In the genomic region with DNA sequence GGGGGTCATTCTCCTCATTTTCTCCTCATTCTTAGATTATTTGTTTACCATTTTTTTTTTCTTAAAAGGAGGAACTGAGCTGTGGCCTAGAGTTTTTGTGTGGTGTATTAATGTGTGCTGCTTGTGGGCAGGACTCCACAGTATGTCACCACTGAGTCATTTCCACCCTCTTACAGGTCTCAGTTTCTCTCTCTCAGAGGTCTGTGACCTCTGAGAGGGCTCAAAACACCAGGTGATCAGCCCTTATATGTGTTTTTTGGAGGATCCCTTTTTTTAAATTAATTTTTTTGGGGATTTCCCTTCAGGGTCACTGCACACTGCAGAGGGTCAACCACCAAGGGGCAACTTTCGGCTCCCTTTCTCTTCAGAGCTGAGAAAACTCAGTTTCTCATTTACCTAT, we compare ENCODE assay signal across 1 cellular context.
TF ChIP-seq lines count a peak whose summit lies in the region.

No MANE protein-coding gene starts in this region.

TF ChIP-seq in GM12878, 131 proteins besides CTCF, POLR2A, EP300 and RAD21 (continued from another document):
- peak; percentile 91 for TF ChIP-seq NFIC (IDR thresholded peaks at IDR 0.05; ENCODE audit: low read depth, low read length)
- no peak for TF ChIP-seq HCFC1 (IDR thresholded peaks at IDR 0.05; ENCODE audit: low read length)
- no peak for TF ChIP-seq CEBPB (IDR thresholded peaks at IDR 0.05; ENCODE audit: borderline replicate concordance in 1 of 2, low read depth in 2 of 2, low read length in 2 of 2)
- no peak for TF ChIP-seq DPF2 (IDR thresholded peaks at IDR 0.05)
- no peak for TF ChIP-seq STAT1 (conservative IDR thresholded peaks at IDR 0.05)
- TF ChIP-seq FOXM1 (IDR thresholded peaks at IDR 0.05; ENCODE audit: low read depth, low read length), result peak; percentile 84; the same call in 1 of the 2 replicates
- TF ChIP-seq FOS (IDR thresholded peaks at IDR 0.05; ENCODE audit: borderline replicate concordance, extremely low read depth, insufficient read length), result no peak
- TF ChIP-seq POLR2AphosphoS2 (IDR thresholded peaks at IDR 0.05; ENCODE audit: low read depth, low read length), result no peak
- TF ChIP-seq, protein P1, sequence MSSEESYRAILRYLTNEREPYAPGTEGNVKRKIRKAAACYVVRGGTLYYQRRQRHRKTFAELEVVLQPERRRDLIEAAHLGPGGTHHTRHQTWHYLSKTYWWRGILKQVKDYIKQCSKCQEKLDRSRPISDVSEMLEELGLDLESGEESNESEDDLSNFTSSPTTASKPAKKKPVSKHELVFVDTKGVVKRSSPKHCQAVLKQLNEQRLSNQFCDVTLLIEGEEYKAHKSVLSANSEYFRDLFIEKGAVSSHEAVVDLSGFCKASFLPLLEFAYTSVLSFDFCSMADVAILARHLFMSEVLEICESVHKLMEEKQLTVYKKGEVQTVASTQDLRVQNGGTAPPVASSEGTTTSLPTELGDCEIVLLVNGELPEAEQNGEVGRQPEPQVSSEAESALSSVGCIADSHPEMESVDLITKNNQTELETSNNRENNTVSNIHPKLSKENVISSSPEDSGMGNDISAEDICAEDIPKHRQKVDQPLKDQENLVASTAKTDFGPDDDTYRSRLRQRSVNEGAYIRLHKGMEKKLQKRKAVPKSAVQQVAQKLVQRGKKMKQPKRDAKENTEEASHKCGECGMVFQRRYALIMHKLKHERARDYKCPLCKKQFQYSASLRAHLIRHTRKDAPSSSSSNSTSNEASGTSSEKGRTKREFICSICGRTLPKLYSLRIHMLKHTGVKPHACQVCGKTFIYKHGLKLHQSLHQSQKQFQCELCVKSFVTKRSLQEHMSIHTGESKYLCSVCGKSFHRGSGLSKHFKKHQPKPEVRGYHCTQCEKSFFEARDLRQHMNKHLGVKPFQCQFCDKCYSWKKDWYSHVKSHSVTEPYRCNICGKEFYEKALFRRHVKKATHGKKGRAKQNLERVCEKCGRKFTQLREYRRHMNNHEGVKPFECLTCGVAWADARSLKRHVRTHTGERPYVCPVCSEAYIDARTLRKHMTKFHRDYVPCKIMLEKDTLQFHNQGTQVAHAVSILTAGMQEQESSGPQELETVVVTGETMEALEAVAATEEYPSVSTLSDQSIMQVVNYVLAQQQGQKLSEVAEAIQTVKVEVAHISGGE (CRISPR knock-in tag; IDR thresholded peaks at IDR 0.05), result no peak
- peak; percentile 98 for TF ChIP-seq CBX5 (IDR thresholded peaks at IDR 0.05; ENCODE audit: low read depth)
- peak; percentile 69 for TF ChIP-seq ATF7 (IDR thresholded peaks at IDR 0.05; ENCODE audit: low read depth)
- TF ChIP-seq ZSCAN29 (IDR thresholded peaks at IDR 0.05), result no peak
- no peak for TF ChIP-seq ZZZ3 (IDR thresholded peaks at IDR 0.05; ENCODE audit: control insufficient read depth, insufficient read length, low read depth)
- no peak for TF ChIP-seq MYC (IDR thresholded peaks at IDR 0.05; ENCODE audit: insufficient read depth, insufficient read length, insufficient replicate concordance, low read length, severe bottlenecking)
- peak; percentile 90 for TF ChIP-seq JUNB (IDR thresholded peaks at IDR 0.05)
- TF ChIP-seq YY1 (IDR thresholded peaks at IDR 0.05; ENCODE audit: low read depth, low read length), result no peak
- 0 out of 2 replicates have a peak, but pooled peaks have one; percentile 62 for TF ChIP-seq TCF12 (IDR thresholded peaks at IDR 0.05; ENCODE audit: low read depth, low read length)
- TF ChIP-seq ZNF384 (IDR thresholded peaks at IDR 0.05; ENCODE audit: borderline replicate concordance, low read depth, low read length), result no peak
- TF ChIP-seq, protein P2, sequence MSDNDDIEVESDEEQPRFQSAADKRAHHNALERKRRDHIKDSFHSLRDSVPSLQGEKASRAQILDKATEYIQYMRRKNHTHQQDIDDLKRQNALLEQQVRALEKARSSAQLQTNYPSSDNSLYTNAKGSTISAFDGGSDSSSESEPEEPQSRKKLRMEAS (IDR thresholded peaks at IDR 0.05; ENCODE audit: low read depth, low read length), result no peak
- TF ChIP-seq MEF2A (IDR thresholded peaks at IDR 0.05; ENCODE audit: insufficient read depth, low read depth, low read length), result peak; percentile 48; the same call in 1 of the 2 replicates
- no peak for TF ChIP-seq FOXK2 (IDR thresholded peaks at IDR 0.05)
- TF ChIP-seq JUND (IDR thresholded peaks at IDR 0.05; ENCODE audit: low read depth, low read length), result no peak
- TF ChIP-seq KLF5 (IDR thresholded peaks at IDR 0.05; ENCODE audit: partially characterized antibody), result peak; percentile 55
- TF ChIP-seq IRF4 (IDR thresholded peaks at IDR 0.05; ENCODE audit: low read depth, low read length), result peak; percentile 75; the same call in 1 of the 2 replicates
- no peak for TF ChIP-seq HDAC6 (IDR thresholded peaks at IDR 0.05; ENCODE audit: unreplicated experiment)
- TF ChIP-seq NFXL1 (IDR thresholded peaks at IDR 0.05; ENCODE audit: borderline replicate concordance), result no peak
- TF ChIP-seq NBN (IDR thresholded peaks at IDR 0.05), result no peak
